8 cellular contexts compared by ENCODE assay signal in the genomic region with DNA sequence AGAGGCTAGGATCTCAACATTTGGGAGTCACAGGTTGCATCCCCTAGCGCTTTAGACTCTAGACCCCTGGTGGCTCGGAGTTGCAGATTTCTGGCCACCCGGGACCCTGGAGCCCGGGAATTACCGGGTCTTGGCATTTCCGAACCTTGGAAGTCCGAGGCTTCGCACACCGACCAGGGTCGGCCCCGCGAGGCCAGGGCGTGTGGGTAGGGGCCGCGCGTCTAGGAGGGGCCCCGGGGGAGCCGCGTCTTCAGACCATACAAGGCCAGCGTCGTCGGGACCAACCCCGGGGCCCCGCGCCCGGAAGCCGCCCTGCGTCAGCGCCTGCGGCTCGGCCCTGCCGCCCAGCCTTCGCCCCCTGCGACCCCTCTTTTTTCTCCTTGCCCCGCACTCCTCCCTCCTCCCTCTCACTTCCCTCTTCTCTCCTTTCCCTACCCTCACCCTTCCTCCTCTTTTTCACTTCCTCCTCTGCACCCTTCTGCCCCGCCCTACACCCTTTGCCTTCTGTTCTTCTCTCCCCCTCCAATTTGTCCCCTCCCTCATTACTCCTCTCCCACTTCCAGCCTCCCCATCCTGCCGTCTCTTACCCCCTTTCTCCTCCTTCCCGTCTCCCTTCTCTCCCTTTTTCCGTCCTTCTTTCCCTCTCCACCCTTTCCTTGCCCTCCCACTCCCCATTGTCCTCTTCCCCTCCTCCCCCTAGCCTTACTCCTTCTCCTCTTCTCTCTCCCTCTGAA. TPM values are rescaled to one million over a fixed set of nuclear protein-coding genes. Genes with fewer than 3 reads are reported as not detected.
A peak's percentile ranks its signal among the peaks of the same experiment; 100 is the strongest.
DNase-seq lines count a peak whose midpoint lies in the region; ATAC-seq, FAIRE-seq and TF ChIP-seq lines count a peak whose summit lies in the region.

No MANE protein-coding gene starts in this region.

- peak overlapping the region; percentile 95 for H3K4me2 ChIP-seq in A549

- H3K4me3 ChIP-seq in A549 (peak overlapping the region; percentile 76), esophagus muscularis mucosa (peak overlapping the region; percentile 63 to 93 (median 80)), tibial artery (peak overlapping the region; percentile 92 to 96)

- DNase-seq in A549 (ENCODE audit: low read depth in 1 of 2, low spot score in 1 of 2) (peak in 1 of 2 experiments; percentile 75), GM18507 (ENCODE audit: extremely low spot score, insufficient read length, low read depth) (no peak), NOMO-1 treated with DMSO at 0.1 percent for 48 hours (lab: John Stamatoyannopoulos, UW; ENCODE audit: unreplicated experiment) (peak; percentile 91), esophagus muscularis mucosa (ENCODE audit: extremely low spot score) (no peak), naive B cell (peak; percentile 93), tibial artery (peak; percentile 84 to 93), SHP77 treated with DMSO at 0.1 percent for 48 hours (lab: John Stamatoyannopoulos, UW) (no peak)
- peak; percentile 49 for DNase-seq in activated T-cell treated with anti-CD3 and anti-CD28 coated beads, Interleukin-2, amount 50 U/mL, for 4 hours

- H3K4me1 Mint-ChIP-seq in activated T-cell treated with anti-CD3 and anti-CD28 coated beads, Interleukin-2, amount 50 U/mL, for 4 hours (ENCODE audit: low read depth), result peaks cover 53% of the 10 kb centered on the region
- H3K4me1 Mint-ChIP-seq in naive B cell, result peaks cover 54 to 75% (median 58%) of the 10 kb centered on the region in 3 donors

- WGBS in A549 (ENCODE audit: missing lambda C conversion rate), result 2% methylated on average over 39 of the region's 39 CpGs
- WGBS in esophagus muscularis mucosa, result 2% methylated on average over 22 of the region's 39 CpGs

- TF ChIP-seq POLR2A in A549 (IDR thresholded peaks at IDR 0.05; ENCODE audit: low read length) (peak; percentile 33), esophagus muscularis mucosa (IDR thresholded peaks at IDR 0.05; ENCODE audit: low read depth) (no peak)

- peaks cover 13 to 22% (median 21%) of the 10 kb centered on the region in 4 donors for H3K36me3 ChIP-seq in esophagus muscularis mucosa
- peaks cover 21 to 22% (median 21%) of the 10 kb centered on the region in 3 donors for H3K36me3 ChIP-seq in tibial artery

- H3K9me3 ChIP-seq in A549 (no peaks in the 10 kb centered on the region), esophagus muscularis mucosa (no peaks in the 10 kb centered on the region), tibial artery (no peaks in the 10 kb centered on the region)

- FAIRE-seq in A549 (lab: Jason Lieb, UNC), result no peak
- FAIRE-seq in GM18507 (lab: Jason Lieb, UNC), result peak; percentile 87

- peaks cover 55% of the 10 kb centered on the region for H3K4me1 ChIP-seq in A549
- H3K4me1 ChIP-seq in esophagus muscularis mucosa, result peaks cover 33 to 53% (median 48%) of the 10 kb centered on the region in 4 donors
- H3K4me1 ChIP-seq in tibial artery, result peaks cover 0 to 39% (median 31%) of the 10 kb centered on the region in 4 donors

- peaks cover 13% of the 10 kb centered on the region for H3K36me3 Mint-ChIP-seq in activated T-cell treated with anti-CD3 and anti-CD28 coated beads, Interleukin-2, amount 50 U/mL, for 4 hours (ENCODE audit: insufficient read depth)
- H3K36me3 Mint-ChIP-seq in naive B cell, result peaks cover 13 to 18% of the 10 kb centered on the region in 2 donors

- TF ChIP-seq EP300 in A549 (IDR thresholded peaks at IDR 0.05) (no peak), esophagus muscularis mucosa (IDR thresholded peaks at IDR 0.05) (peak; percentile 23)

- H3K27ac ChIP-seq in A549, result peak overlapping the region; percentile 94 to 99
- H3K27ac ChIP-seq in esophagus muscularis mucosa (replicated peaks in 1 of 4), result peak overlapping the region; percentile 99 to 100 (median 100)
- H3K27ac ChIP-seq in tibial artery, result peak overlapping the region; percentile 99 to 100

- TF ChIP-seq RAD21 in A549 (conservative IDR thresholded peaks at IDR 0.05 in 1 of 2, IDR thresholded peaks at IDR 0.05 in 1 of 2), result no peak; a peak in 1 of 5 replicates

- H3K4me3 Mint-ChIP-seq in activated T-cell treated with anti-CD3 and anti-CD28 coated beads, Interleukin-2, amount 50 U/mL, for 4 hours, result peak overlapping the region; percentile 86
- H3K4me3 Mint-ChIP-seq in naive B cell, result peak overlapping the region; percentile 83 to 99 (median 96)

- H3K9me3 Mint-ChIP-seq in activated T-cell treated with anti-CD3 and anti-CD28 coated beads, Interleukin-2, amount 50 U/mL, for 4 hours, result no peaks in the 10 kb centered on the region
- peaks cover 0 to 2% (median 1%) of the 10 kb centered on the region in 7 donors for H3K9me3 Mint-ChIP-seq in naive B cell

- ATAC-seq in A549 (peak in 1 of 2 experiments; percentile 6; a peak in 3 of 6 replicates), naive B cell (ENCODE audit: low read depth in 2 of 2) (peak; percentile 33 to 37)
- ATAC-seq in activated T-cell treated with anti-CD3 and anti-CD28 coated beads, Interleukin-2, amount 50 U/mL, for 4 hours, result peak; percentile 17 to 20

- peak overlapping the region; percentile 98 to 100 (median 100) for H3K27ac Mint-ChIP-seq in naive B cell

- intact Hi-C loops in esophagus muscularis mucosa (cut with DNase I), result no loop called here
- intact Hi-C loops in tibial artery (cut with DNase I; ENCODE audit: low total_unique reads), result no loop called here

- CTCF ChIA-PET in A549 (lab: Yijun Ruan, JAX), result interaction anchor here (0.5 to 21.4 kb wide), 3 partner anchors 12 to 292 kb away, joined by 3 to 457 read pairs (median 149); a partner anchor contains a TSS

- no peak for TF ChIP-seq CTCF in A549 (IDR thresholded peaks at IDR 0.05)
- no peak for TF ChIP-seq CTCF in esophagus muscularis mucosa (IDR thresholded peaks at IDR 0.05)
- peak in 1 of 2 experiments; percentile 26 for TF ChIP-seq CTCF in tibial artery (IDR thresholded peaks at IDR 0.05)

- no peaks in the 10 kb centered on the region for H3K27me3 Mint-ChIP-seq in activated T-cell treated with anti-CD3 and anti-CD28 coated beads, Interleukin-2, amount 50 U/mL, for 4 hours (ENCODE audit: low read depth)
- peaks cover 0 to 7% (median 0%) of the 10 kb centered on the region in 3 donors for H3K27me3 Mint-ChIP-seq in naive B cell

- no peaks in the 10 kb centered on the region for H3K27me3 ChIP-seq in esophagus muscularis mucosa
- H3K27me3 ChIP-seq in tibial artery, result no peaks in the 10 kb centered on the region

- POLR2A ChIA-PET in A549 (lab: Yijun Ruan, JAX), result interaction anchor here (1.2 to 9.4 kb wide), 3 partner anchors 9 to 25 kb away, joined by 9 to 140 read pairs (median 122); a partner anchor contains a TSS

TF ChIP-seq in A549, 52 proteins besides CTCF, POLR2A, EP300 and RAD21 (continues in another document):
- no peak for TF ChIP-seq HEYL (CRISPR knock-in tag; IDR thresholded peaks at IDR 0.05)

RNA-seq across cellular contexts. Expression of a gene that starts 2.4 kb away (rescaled TPM):
- polyA plus RNA-seq in A549 (2011; rRNA removed) (21.6 and 35.1 TPM in 2 replicates), A549 (2017; fragmentation: RNase III; extraction: RNeasy Plus Mini Kit Qiagen cat#74134 plus additional on column Dnase treatment) (32.2 to 41.7 TPM (median 39.1 TPM) in 3 replicates), naive B cell (ENCODE audit: low read depth in 6 of 6) (1 to 10 TPM in 5 of 6 donors, not detected in 1; 2.5 to 8.3 (median 4.7) TPM)
- 17.7 and 23.5 TPM in 2 replicates for polyA plus RNA-seq in A549 (2012; cell fraction: cytosol; rRNA removed)
- polyA plus RNA-seq in A549 (2012; cell fraction: nucleus; rRNA removed), result 94.8 and 104 TPM in 2 replicates
- 43.4 and 45.6 TPM in 2 replicates for polyA minus RNA-seq in A549 (2011; rRNA and poly(A)+ RNA removed)
- 10 to 100 TPM; 22.0 to 23.7 (median 22.0) TPM for total RNA-seq in activated T-cell treated with anti-CD3 and anti-CD28 coated beads, Interleukin-2, amount 50 U/mL, for 4 hours
- 10 to 100 TPM; 16.7 to 38.4 (median 22.2) TPM for total RNA-seq in esophagus muscularis mucosa

RNA-seq across cellular contexts. Expression of a gene that starts 3.4 kb away (rescaled TPM):
- 29.1 and 35.6 TPM in 2 replicates for polyA plus RNA-seq in A549 (2011; rRNA removed)
- polyA plus RNA-seq in A549 (2012; cell fraction: cytosol; rRNA removed), result 37.1 and 59.9 TPM in 2 replicates
- polyA plus RNA-seq in A549 (2012; cell fraction: nucleus; rRNA removed), result 113 and 124 TPM in 2 replicates
- polyA plus RNA-seq in A549 (2017; fragmentation: RNase III; extraction: RNeasy Plus Mini Kit Qiagen cat#74134 plus additional on column Dnase treatment), result 16.5 to 22.1 TPM (median 18.3 TPM) in 3 replicates
- 13.2 and 18.9 TPM in 2 replicates for polyA minus RNA-seq in A549 (2011; rRNA and poly(A)+ RNA removed)
- 10 to 100 TPM; 39.5 to 50.8 (median 43.7) TPM for total RNA-seq in activated T-cell treated with anti-CD3 and anti-CD28 coated beads, Interleukin-2, amount 50 U/mL, for 4 hours
- 100 to 1,000 TPM; 135 to 577 (median 196) TPM for total RNA-seq in esophagus muscularis mucosa
- 100 to 1,000 TPM; 291 to 784 (median 445) TPM for polyA plus RNA-seq in naive B cell (ENCODE audit: low read depth in 6 of 6)

RNA-seq across cellular contexts. Expression of a gene that starts 18.9 kb away (rescaled TPM):
- 55.7 and 57.5 TPM in 2 replicates for polyA plus RNA-seq in A549 (2011; rRNA removed)
- 62.4 and 81.8 TPM in 2 replicates for polyA plus RNA-seq in A549 (2012; cell fraction: cytosol; rRNA removed)
- polyA plus RNA-seq in A549 (2012; cell fraction: nucleus; rRNA removed), result 48.3 and 60.2 TPM in 2 replicates
- polyA plus RNA-seq in A549 (2017; fragmentation: RNase III; extraction: RNeasy Plus Mini Kit Qiagen cat#74134 plus additional on column Dnase treatment), result 47.7 to 50.7 TPM (median 48.7 TPM) in 3 replicates
- polyA minus RNA-seq in A549 (2011; rRNA and poly(A)+ RNA removed), result 48.8 and 57.0 TPM in 2 replicates
- 10 to 100 TPM; 39.5 to 43.1 (median 39.7) TPM for total RNA-seq in activated T-cell treated with anti-CD3 and anti-CD28 coated beads, Interleukin-2, amount 50 U/mL, for 4 hours
- total RNA-seq in esophagus muscularis mucosa, result 10 to 100 TPM; 24.9 to 58.0 (median 38.3) TPM
- polyA plus RNA-seq in naive B cell (ENCODE audit: low read depth in 6 of 6), result 10 to 100 TPM; 31.9 to 68.1 (median 57.5) TPM

RNA-seq across cellular contexts. Expression of a gene that starts 19.1 kb away (rescaled TPM):
- polyA plus RNA-seq in A549 (2011; rRNA removed) (73.0 and 103 TPM in 2 replicates), A549 (2017; fragmentation: RNase III; extraction: RNeasy Plus Mini Kit Qiagen cat#74134 plus additional on column Dnase treatment) (89.4 to 110 TPM (median 108 TPM) in 3 replicates), naive B cell (ENCODE audit: low read depth in 6 of 6) (10 to 100 TPM; 11.6 to 62.4 (median 41.0) TPM)
- polyA plus RNA-seq in A549 (2012; cell fraction: cytosol; rRNA removed), result 72.7 and 76.5 TPM in 2 replicates
- 133 and 138 TPM in 2 replicates for polyA plus RNA-seq in A549 (2012; cell fraction: nucleus; rRNA removed)
- polyA minus RNA-seq in A549 (2011; rRNA and poly(A)+ RNA removed), result 77.6 and 78.1 TPM in 2 replicates
- 10 to 100 TPM; 48.0 to 50.8 (median 50.2) TPM for total RNA-seq in activated T-cell treated with anti-CD3 and anti-CD28 coated beads, Interleukin-2, amount 50 U/mL, for 4 hours
- total RNA-seq in esophagus muscularis mucosa, result 10 to 100 TPM; 31.6 to 47.2 (median 41.5) TPM

RNA-seq across cellular contexts. Expression of a gene that starts 25.7 kb away (rescaled TPM):
- 4,855 and 5,722 TPM in 2 replicates for polyA plus RNA-seq in A549 (2011; rRNA removed)
- 15,003 and 17,959 TPM in 2 replicates for polyA plus RNA-seq in A549 (2012; cell fraction: cytosol; rRNA removed)
- 8,488 and 9,467 TPM in 2 replicates for polyA plus RNA-seq in A549 (2012; cell fraction: nucleus; rRNA removed)
- polyA plus RNA-seq in A549 (2017; fragmentation: RNase III; extraction: RNeasy Plus Mini Kit Qiagen cat#74134 plus additional on column Dnase treatment), result 4,280 to 4,348 TPM (median 4,297 TPM) in 3 replicates
- 5,249 and 5,947 TPM in 2 replicates for polyA minus RNA-seq in A549 (2011; rRNA and poly(A)+ RNA removed)
- total RNA-seq in activated T-cell treated with anti-CD3 and anti-CD28 coated beads, Interleukin-2, amount 50 U/mL, for 4 hours, result 1,000 to 10,000 TPM; 3,250 to 3,505 (median 3,474) TPM
- total RNA-seq in esophagus muscularis mucosa, result 1,000 to 10,000 TPM; 1,316 to 2,441 (median 1,971) TPM
- 1,000 to 10,000 TPM; 1,393 to 2,131 (median 1,793) TPM for polyA plus RNA-seq in naive B cell (ENCODE audit: low read depth in 6 of 6)

Comparison
In these comparisons a context has a peak if more than half of its experiments do, and no peak if none do; other contexts are left out.
1. DNase-seq: peak in NOMO-1 treated with DMSO at 0.1 percent for 48 hours (single experiment), activated T-cell treated with anti-CD3 and anti-CD28 coated beads, Interleukin-2, amount 50 U/mL, for 4 hours (single experiment), naive B cell (single experiment) and tibial artery (2 of 2); none in GM18507 (single experiment), esophagus muscularis mucosa (single experiment) and SHP77 treated with DMSO at 0.1 percent for 48 hours (single experiment).
2. Peak in every context shown above with its lines, with median percentiles within 50 percentile points of each other: H3K27ac ChIP-seq and H3K4me3 ChIP-seq.